Comparison of ENCODE assay signal across 12 cellular contexts in genomic region chr10:1045415-1045814, GRCh38. TPM values are rescaled to one million over a fixed set of nuclear protein-coding genes. Genes with fewer than 3 reads are reported as not detected.
A peak's percentile ranks its signal among the peaks of the same experiment; 100 is the strongest.
DNase-seq lines count a peak whose midpoint lies in the region; ATAC-seq and TF ChIP-seq lines count a peak whose summit lies in the region.
"Had no signal": no experiment of that assay in that cellular context is flagged by ENCODE, and none has a peak within 500 bp of the region (broad histone marks: within the 10 kb centered on the region; RNA-seq: fewer than 3 reads in every experiment).

No MANE protein-coding gene starts in this region.

- H3K4me1 Mint-ChIP-seq in T-helper 2 cell treated with Interferon-gamma antibody and Interleukin-4, amounts not matched to agents 5 μg/mL and 100 μg/mL, for 36 hours (ENCODE audit: low read depth) = peaks cover 40% of the 10 kb centered on the region
- H3K4me1 Mint-ChIP-seq in endodermal cell = peaks cover 12% of the 10 kb centered on the region

- intact Hi-C loops in psoas muscle (cut with DNase I) = loop anchor here in 1 of 2 donors (5.0 kb wide), 1 partner anchor 173 kb away; no protein-coding TSS in a partner anchor

- ATAC-seq in psoas muscle (no peak), GM21737 (IDR thresholded peaks at IDR 0.05; ENCODE audit: unreplicated experiment) (no peak), HG02623 (IDR thresholded peaks at IDR 0.05; ENCODE audit: unreplicated experiment) (no peak)

- H3K4me1 ChIP-seq in OCI-LY3 (ENCODE audit: low read length) (peaks cover 37% of the 10 kb centered on the region), endodermal cell (ENCODE audit: control insufficient read depth, insufficient read depth, low read length) (no peaks in the 10 kb centered on the region), psoas muscle (peaks cover 44% of the 10 kb centered on the region)

- TF ChIP-seq CTCF in OCI-LY3 (IDR thresholded peaks at IDR 0.05; ENCODE audit: low read depth, low read length) (no peak), endodermal cell (conservative IDR thresholded peaks at IDR 0.05) (no peak), psoas muscle (IDR thresholded peaks at IDR 0.05) (no peak)

- no peak overlapping the region for H2AFZ ChIP-seq in OCI-LY3 (ENCODE audit: low read depth, low read length)

- H3K9me3 Mint-ChIP-seq in T-helper 2 cell treated with Interferon-gamma antibody and Interleukin-4, amounts not matched to agents 5 μg/mL and 100 μg/mL, for 36 hours = no peaks in the 10 kb centered on the region
- H3K9me3 Mint-ChIP-seq in endodermal cell = no peaks in the 10 kb centered on the region

- peak overlapping the region; percentile 82 for H3K4me2 ChIP-seq in OCI-LY3 (ENCODE audit: low read length)

- H3K27ac ChIP-seq in OCI-LY3 (ENCODE audit: low read length) (peak overlapping the region; percentile 81), endodermal cell (ENCODE audit: low read depth, low read length) (no peak overlapping the region), psoas muscle (peak overlapping the region; percentile 81)

- H3K9ac ChIP-seq in OCI-LY3 (ENCODE audit: low read length) (0 out of 2 replicates have a peak overlapping the region, but pooled peaks have one; percentile 39), endodermal cell (ENCODE audit: extremely low read depth, low read length, poor library complexity, severe bottlenecking) (no peak overlapping the region)

- H3K79me2 ChIP-seq in OCI-LY3 (ENCODE audit: low read length) = peaks cover 60% of the 10 kb centered on the region

- H3K27me3 ChIP-seq in OCI-LY3 (ENCODE audit: low read depth, low read length) (no peaks in the 10 kb centered on the region), endodermal cell (ENCODE audit: control insufficient read depth, insufficient read depth, low read length, poor library complexity, severe bottlenecking) (no peaks in the 10 kb centered on the region), psoas muscle (ENCODE audit: insufficient read depth in 3 of 3, low read length in 2 of 3) (no peaks in the 10 kb centered on the region)

- peak overlapping the region; percentile 89 for H3K27ac Mint-ChIP-seq in T-helper 2 cell treated with Interferon-gamma antibody and Interleukin-4, amounts not matched to agents 5 μg/mL and 100 μg/mL, for 36 hours
- H3K27ac Mint-ChIP-seq in endodermal cell = no peak overlapping the region

- DNase-seq in T-helper 2 cell treated with Interferon-gamma antibody and Interleukin-4, amounts not matched to agents 5 μg/mL and 100 μg/mL, for 36 hours (ENCODE audit: low spot score) = no peak
- no peak for DNase-seq in T-helper 2 cell
- DNase-seq in endodermal cell = no peak
- DNase-seq in psoas muscle = no peak
- DNase-seq in stimulated activated naive CD4-positive, alpha-beta T cell (lab: John Stamatoyannopoulos, UW) = no peak
- DNase-seq: activated effector memory CD4-positive, alpha-beta T cell treated with Interleukin-2 at 50 U/mL for 16 hours; kidney glomerular epithelial cell; retina had no signal

- H3K4me3 Mint-ChIP-seq in T-helper 2 cell treated with Interferon-gamma antibody and Interleukin-4, amounts not matched to agents 5 μg/mL and 100 μg/mL, for 36 hours = peak overlapping the region; percentile 77
- H3K4me3 Mint-ChIP-seq in endodermal cell = peak overlapping the region; percentile 4

- peaks cover 40% of the 10 kb centered on the region for H4K20me1 ChIP-seq in OCI-LY3 (ENCODE audit: insufficient read depth, low read length)

- H3K27me3 Mint-ChIP-seq in T-helper 2 cell treated with Interferon-gamma antibody and Interleukin-4, amounts not matched to agents 5 μg/mL and 100 μg/mL, for 36 hours (ENCODE audit: low read depth) = no peaks in the 10 kb centered on the region
- no peaks in the 10 kb centered on the region for H3K27me3 Mint-ChIP-seq in endodermal cell (ENCODE audit: insufficient read depth)

- peaks cover 50% of the 10 kb centered on the region for H3K36me3 Mint-ChIP-seq in T-helper 2 cell treated with Interferon-gamma antibody and Interleukin-4, amounts not matched to agents 5 μg/mL and 100 μg/mL, for 36 hours (ENCODE audit: low read depth)
- peaks cover 34% of the 10 kb centered on the region for H3K36me3 Mint-ChIP-seq in endodermal cell (ENCODE audit: low read depth)

- peaks cover 44% of the 10 kb centered on the region for H3K36me3 ChIP-seq in OCI-LY3 (replicated peaks; ENCODE audit: low read depth, low read length)
- peaks cover 52% of the 10 kb centered on the region for H3K36me3 ChIP-seq in endodermal cell (ENCODE audit: control insufficient read depth, insufficient read depth, low read length)
- peaks cover 0 to 34% of the 10 kb centered on the region in 2 donors for H3K36me3 ChIP-seq in psoas muscle (ENCODE audit: insufficient read depth in 1 of 2, low read depth in 1 of 2)

- WGBS in endodermal cell (ENCODE audit: insufficient coverage in 1 of 2, insufficient read length in 1 of 2), 2 experiments = 85 to 87% methylated on average over 3 to 6 of the region's 6 CpGs
- WGBS in psoas muscle, 3 donors = 63 to 69% (median 64%) methylated on average over 6 of the region's 6 CpGs

- no peaks in the 10 kb centered on the region for H3K9me3 ChIP-seq in OCI-LY3 (ENCODE audit: insufficient read depth, low read length)
- no peaks in the 10 kb centered on the region for H3K9me3 ChIP-seq in endodermal cell (ENCODE audit: control insufficient read depth, low read length)
- no peaks in the 10 kb centered on the region for H3K9me3 ChIP-seq in psoas muscle

- H3K4me3 ChIP-seq in OCI-LY3 (ENCODE audit: low read length) = peak overlapping the region; percentile 60
- peak overlapping the region; percentile 75 for H3K4me3 ChIP-seq in endodermal cell (ENCODE audit: low read length)
- H3K4me3 ChIP-seq in psoas muscle = peak overlapping the region; percentile 47

RNA-seq across cellular contexts. Expression of gene IDI1, which starts 3.5 kb away (rescaled TPM):
- total RNA-seq in endodermal cell (10 to 100 TPM; 36.3 to 53.3 TPM), psoas muscle (10 to 100 TPM; 49.3 to 61.3 (median 55.3) TPM)
- 181 TPM for polyA plus RNA-seq in endodermal cell (2013, experiment 1 of 2)
- 202 TPM for polyA plus RNA-seq in endodermal cell (2013, experiment 2 of 2)
- polyA plus RNA-seq in psoas muscle = 100 to 1,000 TPM in 2 of 3 donors, 10 to 100 TPM in 1; 42.8 to 137 (median 111) TPM

RNA-seq across cellular contexts. Expression of gene WDR37, which starts 10.8 kb away (rescaled TPM):
- total RNA-seq in endodermal cell (10 to 100 TPM; 10.7 TPM), psoas muscle (10 to 100 TPM; 17.2 to 28.3 (median 21.4) TPM)
- 14.2 TPM for polyA plus RNA-seq in endodermal cell (2013, experiment 1 of 2)
- 13.2 TPM for polyA plus RNA-seq in endodermal cell (2013, experiment 2 of 2)
- 10 to 100 TPM in 1 of 3 donors, 1 to 10 TPM in 2; 6.8 to 14.1 (median 9.7) TPM for polyA plus RNA-seq in psoas muscle

RNA-seq across cellular contexts. Expression of gene IDI2, which starts 19.8 kb away (rescaled TPM):
- total RNA-seq in endodermal cell (not detected), psoas muscle (100 to 1,000 TPM; 107 to 182 (median 144) TPM)
- not detected for polyA plus RNA-seq in endodermal cell (2013, experiment 1 of 2)
- polyA plus RNA-seq in endodermal cell (2013, experiment 2 of 2) = not detected
- polyA plus RNA-seq in psoas muscle = 100 to 1,000 TPM in 2 of 3 donors, 10 to 100 TPM in 1; 16.6 to 180 (median 133) TPM
- total RNA-seq: A172 had no signal

RNA-seq across cellular contexts. Expression of gene GTPBP4, which starts 57.2 kb away (rescaled TPM):
- total RNA-seq in endodermal cell (10 to 100 TPM; 67.2 to 70.9 TPM), psoas muscle (10 to 100 TPM; 36.3 to 77.4 (median 68.5) TPM)
- 47.9 TPM for polyA plus RNA-seq in endodermal cell (2013, experiment 1 of 2)
- polyA plus RNA-seq in endodermal cell (2013, experiment 2 of 2) = 55.6 TPM
- polyA plus RNA-seq in psoas muscle = 100 to 1,000 TPM in 1 of 3 donors, 10 to 100 TPM in 2; 44.2 to 134 (median 70.2) TPM

Comparison
In these comparisons a context has a peak if more than half of its experiments do, and no peak if none do; other contexts are left out.
1. RNA of gene IDI2, which starts 19.8 kb away (total RNA-seq): 107 to 182 TPM in psoas muscle; not detected in endodermal cell; every median in the first group is over 100 times any median in the second.
2. Peak in every context shown above with its lines, with median percentiles within 50 percentile points of each other: H3K4me3 ChIP-seq.